In genomic region chr7:114358911-114359310, GRCh38 we compare ENCODE assay signal across 32 cellular contexts. TPM values are rescaled to one million over a fixed set of nuclear protein-coding genes. Genes with fewer than 3 reads are reported as not detected.
"Had no signal": no experiment of that assay in that cellular context is flagged by ENCODE, and none has a peak within 500 bp of the region (broad histone marks: within the 10 kb centered on the region; RNA-seq: fewer than 3 reads in every experiment).

No MANE protein-coding gene starts in this region.

- H3K27ac ChIP-seq: adrenal gland, ascending aorta, body of pancreas, brain microvascular endothelial cell, breast epithelium, cardiac muscle cell had no signal

- H3K9me3 ChIP-seq: adrenal gland, ascending aorta, body of pancreas, breast epithelium had no signal

- H3K27me3 ChIP-seq: adrenal gland, ascending aorta, body of pancreas, brain microvascular endothelial cell, breast epithelium, cardiac muscle cell had no signal

- ATAC-seq: activated naive CD4-positive, alpha-beta T cell treated with anti-CD3 and anti-CD28 coated beads, Interleukin-2, amount 50 U/mL, for 72 hours; activated naive CD8-positive, alpha-beta T cell treated with anti-CD3 and anti-CD28 coated beads, Interleukin-2, amount 50 U/mL, for 24 hours; activated T-cell treated with anti-CD3 and anti-CD28 coated beads, Interleukin-2, amount 50 U/mL, for 4 hours; activated T-cell treated with anti-CD3 and anti-CD28 coated beads, Interleukin-2, amount 50 U/mL, for 72 hours; activated T-helper 17 cell treated with anti-CD3 and anti-CD28 coated beads, Interleukin-2, amount 50 U/mL, for 72 hours; body of pancreas had no signal

- H3K36me3 ChIP-seq: adrenal gland, ascending aorta, brain microvascular endothelial cell, cardiac muscle cell had no signal

- H3K4me3 ChIP-seq: adrenal gland, ascending aorta, body of pancreas, breast epithelium, cardiac muscle cell had no signal

- H3K4me1 ChIP-seq: adrenal gland, breast epithelium had no signal

- DNase-seq: activated effector memory CD4-positive, alpha-beta T cell treated with anti-CD3 and anti-CD28 coated beads, Interleukin-2, amount 50 U/mL, for 16 hours; activated effector memory CD4-positive, alpha-beta T cell treated with Interleukin-2 at 50 U/mL for 16 hours; activated gamma-delta T cell; activated gamma-delta T cell treated with Interleukin-2 at 50 U/mL for 16 hours; activated naive CD4-positive, alpha-beta T cell; activated naive CD4-positive, alpha-beta T cell treated with anti-CD3 and anti-CD28 coated beads for 36 hours; activated naive CD4-positive, alpha-beta T cell treated with anti-CD3 and anti-CD28 coated beads, Interleukin-2, amount 10 ng/mL, durations not matched to agents 7 days and 5 days; activated naive CD4-positive, alpha-beta T cell treated with anti-CD3 and anti-CD28 coated beads, Interleukin-2, amount 50 U/mL, for 16 hours; activated naive CD4-positive, alpha-beta T cell treated with Interleukin-2 at 50 U/mL for 16 hours; activated naive CD8-positive, alpha-beta T cell treated with anti-CD3 and anti-CD28 coated beads for 36 hours; activated naive CD8-positive, alpha-beta T cell treated with anti-CD3 and anti-CD28 coated beads, Interleukin-2, amount 10 ng/mL, durations not matched to agents 7 days and 5 days; activated naive CD8-positive, alpha-beta T cell treated with anti-CD3 and anti-CD28 coated beads, Interleukin-2, amount 50 U/mL, for 24 hours; activated T-cell treated with anti-CD3 and anti-CD28 coated beads, Interleukin-2, amount 50 U/mL, for 1 hour; activated T-cell treated with anti-CD3 and anti-CD28 coated beads, Interleukin-2, amount 50 U/mL, for 24 hours; activated T-cell treated with anti-CD3 and anti-CD28 coated beads, Interleukin-2, amount 50 U/mL, for 4 hours; activated T-cell treated with anti-CD3 and anti-CD28 coated beads, Interleukin-2, amount 50 U/mL, for 48 hours; activated T-cell treated with anti-CD3 and anti-CD28 coated beads, Interleukin-2, amount 50 U/mL, for 72 hours; adrenal gland; amniotic stem cell; amygdala; anterior cingulate cortex; aorta; body of pancreas; brain microvascular endothelial cell; caudate nucleus; central memory CD4-positive, alpha-beta T cell had no signal

RNA-seq across cellular contexts. Expression of gene FOXP2, which starts 55.7 kb away (rescaled TPM):
- total RNA-seq: activated naive CD4-positive, alpha-beta T cell treated with anti-CD3 and anti-CD28 coated beads for 36 hours; activated naive CD4-positive, alpha-beta T cell treated with anti-CD3 and anti-CD28 coated beads, Interleukin-2, amount 50 U/mL, for 72 hours; activated naive CD8-positive, alpha-beta T cell treated with anti-CD3 and anti-CD28 coated beads for 36 hours; activated naive CD8-positive, alpha-beta T cell treated with anti-CD3 and anti-CD28 coated beads, Interleukin-2, amount 10 ng/mL, durations not matched to agents 7 days and 5 days; activated T-cell treated with anti-CD3 and anti-CD28 coated beads, Interleukin-2, amount 50 U/mL, for 4 hours; activated T-cell treated with anti-CD3 and anti-CD28 coated beads, Interleukin-2, amount 50 U/mL, for 72 hours; activated T-helper 1 cell treated with anti-CD3 and anti-CD28 coated beads, Interleukin-12 subunit alpha, Interleukin-12 subunit beta, Interleukin-2, Interleukin-4 antibody, amounts not matched to agents 30 ng/mL and 10 ng/mL and 1 ng/mL, durations not matched to agents 14 hours and 24 hours and 36 hours; activated T-helper 17 cell treated with anti-CD3 and anti-CD28 coated beads, Interleukin-2, amount 50 U/mL, for 72 hours had no signal
